ENCODE assay signal across 10 cellular contexts in genomic region chr17:11240041-11240801, GRCh38. TPM values are rescaled to one million over a fixed set of nuclear protein-coding genes. Genes with fewer than 3 reads are reported as not detected.
DNase-seq lines count a peak whose midpoint lies in the region; ATAC-seq lines count a peak whose summit lies in the region.
"Had no signal": no experiment of that assay in that cellular context is flagged by ENCODE, and none has a peak within 500 bp of the region (broad histone marks: within the 10 kb centered on the region; RNA-seq: fewer than 3 reads in every experiment).

No MANE protein-coding gene starts in this region.

- H2AK5ac ChIP-seq in trophoblast cell (ENCODE audit: low read length): no peak overlapping the region

- no peaks in the 10 kb centered on the region for H3K9me3 ChIP-seq in iPS-15b (ENCODE audit: control insufficient read depth, insufficient read depth, low read length)
- peaks cover 3% of the 10 kb centered on the region for H3K9me3 ChIP-seq in trophoblast cell (ENCODE audit: insufficient read depth, low read depth, low read length)

- no peak overlapping the region for H3K23ac ChIP-seq in trophoblast cell (ENCODE audit: low read length)

- H3K79me1 ChIP-seq in trophoblast cell (ENCODE audit: low read length): no peaks in the 10 kb centered on the region

- H3K14ac ChIP-seq in trophoblast cell (ENCODE audit: low read length): no peak overlapping the region

- peaks cover 6% of the 10 kb centered on the region for H3K4me1 ChIP-seq in iPS-15b (ENCODE audit: control insufficient read depth, insufficient read depth, low read length)
- peaks cover 0 to 8% of the 10 kb centered on the region in 2 experiments for H3K4me1 ChIP-seq in trophoblast cell (ENCODE audit: control insufficient read depth in 1 of 2, insufficient read depth in 2 of 2, low read length in 2 of 2)

- no peak overlapping the region for H2BK5ac ChIP-seq in trophoblast cell (ENCODE audit: low read depth, low read length, poor library complexity)

- no peak overlapping the region for H4K91ac ChIP-seq in trophoblast cell (ENCODE audit: low read depth, low read length)

- H3K36me3 ChIP-seq in iPS-15b (ENCODE audit: control insufficient read depth, insufficient read depth, low read length) (no peaks in the 10 kb centered on the region), trophoblast cell (ENCODE audit: control insufficient read depth in 1 of 2, insufficient read depth in 2 of 2, low read length in 2 of 2) (no peaks in the 10 kb centered on the region)

- H3K4me2 ChIP-seq in trophoblast cell (ENCODE audit: low read length): peak overlapping the region; percentile 61

- H3K4me3 ChIP-seq in iPS-15b (ENCODE audit: low read depth, low read length) (peak overlapping the region; percentile 59), trophoblast cell (ENCODE audit: low read depth, low read length) (peak overlapping the region; percentile 59)

- no CpG with 5 or more reads among the region's 85 CpGs for WGBS in trophoblast cell (ENCODE audit: extremely low coverage, insufficient coverage, insufficient read length)

- H3K4ac ChIP-seq in trophoblast cell (ENCODE audit: low read depth, low read length): no peak overlapping the region

- H2AFZ ChIP-seq in trophoblast cell (ENCODE audit: insufficient read depth, low read length, poor library complexity): peak overlapping the region; percentile 45

- peak; percentile 3 for DNase-seq in stimulated activated CD4-positive, alpha-beta T cell treated with anti-CD3 and anti-CD28 coated beads, Interleukin-15, amount 100 ng/mL, for 24 hours
- no peak for DNase-seq in stimulated activated CD4-positive, alpha-beta T cell treated with anti-CD3 and anti-CD28 coated beads, Interleukin-12 subunit alpha, Interleukin-12 subunit beta, amount 100 ng/mL, for 4 hours
- DNase-seq in trophoblast cell (no peak), NCI-H1105 (lab: John Stamatoyannopoulos, UW) (no peak), Kasumi-1 (lab: John Stamatoyannopoulos, UW) (no peak)
- DNase-seq in stimulated activated naive CD4-positive, alpha-beta T cell treated with Interleukin-2 at 50 U/mL for 16 hours (lab: John Stamatoyannopoulos, UW): no peak
- DNase-seq: Karpas-422 had no signal

- no peak overlapping the region for H3K18ac ChIP-seq in trophoblast cell (ENCODE audit: low read length)

- H4K12ac ChIP-seq in trophoblast cell (ENCODE audit: low read depth, low read length): no peak overlapping the region

- H3K27me3 ChIP-seq in iPS-15b (ENCODE audit: control insufficient read depth, insufficient read depth, low read length): peaks cover 64% of the 10 kb centered on the region
- peaks cover 36% of the 10 kb centered on the region for H3K27me3 ChIP-seq in trophoblast cell (ENCODE audit: insufficient read depth, low read length)

- no peak overlapping the region for H3K27ac ChIP-seq in trophoblast cell (ENCODE audit: low read depth, low read length)

- H3K79me2 ChIP-seq in trophoblast cell (ENCODE audit: control insufficient read depth, insufficient read depth, low read length, poor library complexity): no peaks in the 10 kb centered on the region

- ATAC-seq in GM19397 (IDR thresholded peaks at IDR 0.05; ENCODE audit: unreplicated experiment): no peak

- no peak overlapping the region for H2BK12ac ChIP-seq in trophoblast cell (ENCODE audit: low read length)

- no peak overlapping the region for H4K8ac ChIP-seq in trophoblast cell (ENCODE audit: low read depth, low read length)

- H3K9ac ChIP-seq in iPS-15b (ENCODE audit: low read depth, low read length) (no peak overlapping the region), trophoblast cell (ENCODE audit: low read length) (no peak overlapping the region)

- H2BK120ac ChIP-seq in trophoblast cell (ENCODE audit: insufficient read depth, low read length, poor library complexity): no peak overlapping the region

RNA-seq across cellular contexts. Expression of gene SHISA6, which starts 0.8 kb away (rescaled TPM):
- 0.03 and 0.04 TPM in 2 replicates for polyA plus RNA-seq in trophoblast cell (2013)
- polyA plus RNA-seq: liver had no signal
